Comparison of ENCODE assay signal across 1 cellular context in the genomic region with DNA sequence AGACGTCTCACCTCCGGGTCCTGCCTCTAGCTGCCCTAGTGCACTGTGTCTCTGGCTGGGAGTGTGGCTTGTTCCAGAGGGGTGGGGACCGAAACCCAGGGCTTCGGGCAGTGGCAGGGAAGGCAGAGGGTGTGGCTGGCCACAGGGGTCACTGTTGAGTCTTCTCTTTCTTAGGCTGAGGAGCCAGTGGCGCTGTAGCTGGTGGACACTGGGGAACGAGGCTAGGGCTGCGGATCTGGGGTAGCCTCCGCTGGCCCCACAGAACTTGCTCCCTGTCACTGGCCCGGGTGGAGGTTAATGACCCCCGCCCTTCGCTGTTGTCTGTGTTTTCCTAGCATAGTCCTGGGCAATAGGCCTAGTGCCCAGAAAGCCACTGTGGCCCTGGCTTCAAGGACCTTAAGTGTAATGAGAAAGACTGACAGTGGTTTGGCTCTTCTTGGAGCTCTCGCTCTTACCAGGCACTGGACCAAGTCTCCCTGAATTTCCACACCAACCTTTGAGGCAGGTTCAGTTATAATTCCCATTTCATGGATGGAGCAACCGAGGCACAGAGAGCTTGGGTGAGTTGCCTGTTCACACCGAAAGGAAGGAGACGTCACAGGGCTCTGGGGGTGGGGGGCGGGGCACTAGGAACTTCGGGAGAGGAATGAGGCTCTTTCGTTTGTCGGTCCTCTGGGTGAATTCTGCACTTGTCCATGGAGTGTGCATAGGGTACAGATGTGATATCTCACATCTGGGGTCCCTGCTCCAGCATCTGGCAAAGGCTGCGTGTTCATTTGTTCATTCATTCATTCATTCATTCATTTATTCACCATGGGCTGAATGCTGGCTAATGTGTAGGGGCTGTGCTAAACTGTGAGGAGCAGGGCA.
TF ChIP-seq lines count a peak whose summit lies in the region.

No MANE protein-coding gene starts in this region.

TF ChIP-seq in K562, 482 proteins besides CTCF, POLR2A, EP300 and RAD21 (continued from another document and continues in another):
- TF ChIP-seq RERE (CRISPR knock-in tag; IDR thresholded peaks at IDR 0.05; ENCODE audit: borderline replicate concordance) (no peak), ATF1 (CRISPR knock-in tag; IDR thresholded peaks at IDR 0.05) (no peak), ATF1 (tag; IDR thresholded peaks at IDR 0.05) (peak; percentile 66), ZNF398 (CRISPR knock-in tag; IDR thresholded peaks at IDR 0.05) (no peak), MNT (conservative IDR thresholded peaks at IDR 0.05) (0 out of 4 replicates have a peak, but pooled peaks of 1 of the 2 experiments have one; percentile 26), E2F1 (CRISPR knock-in tag; IDR thresholded peaks at IDR 0.05) (no peak), MCM7 (IDR thresholded peaks at IDR 0.05) (no peak), ZNF586 (CRISPR knock-in tag; conservative IDR thresholded peaks at IDR 0.05) (no peak), HINFP (tag; conservative IDR thresholded peaks at IDR 0.05; ENCODE audit: low read depth) (no peak), TAF7 (tag; IDR thresholded peaks at IDR 0.05) (no peak), PTBP1 (IDR thresholded peaks at IDR 0.05; ENCODE audit: low read depth, low read length) (no peak), ZNF766 (CRISPR knock-in tag; conservative IDR thresholded peaks at IDR 0.05) (no peak), ZNF785 (CRISPR knock-in tag; IDR thresholded peaks at IDR 0.05) (no peak), EGR1 (conservative IDR thresholded peaks at IDR 0.05) (peak; percentile 59), TOE1 (IDR thresholded peaks at IDR 0.05; ENCODE audit: borderline replicate concordance) (0 out of 2 replicates have a peak, but pooled peaks have one; percentile 28), TOE1 (CRISPR knock-in tag; IDR thresholded peaks at IDR 0.05; ENCODE audit: borderline replicate concordance, low read depth) (no peak), HMGXB4 (CRISPR knock-in tag; IDR thresholded peaks at IDR 0.05) (no peak), ZFX (CRISPR knock-in tag; IDR thresholded peaks at IDR 0.05) (no peak), BMI1 (IDR thresholded peaks at IDR 0.05; ENCODE audit: low read length) (no peak), FOXM1 (IDR thresholded peaks at IDR 0.05; ENCODE audit: low read depth) (no peak), FOXM1 (CRISPR knock-in tag; IDR thresholded peaks at IDR 0.05; ENCODE audit: low read depth) (no peak), ZNF696 (CRISPR knock-in tag; conservative IDR thresholded peaks at IDR 0.05) (no peak), ZNF57 (CRISPR knock-in tag; IDR thresholded peaks at IDR 0.05) (no peak), SOX6 (IDR thresholded peaks at IDR 0.05) (peak; percentile 16; the same call in 1 of the 2 replicates), ZNF354B (CRISPR knock-in tag; IDR thresholded peaks at IDR 0.05) (no peak), ARHGAP35 (IDR thresholded peaks at IDR 0.05; ENCODE audit: partially characterized antibody) (no peak), NBN (IDR thresholded peaks at IDR 0.05; ENCODE audit: low read depth) (no peak), ZKSCAN3 (CRISPR knock-in tag; IDR thresholded peaks at IDR 0.05) (no peak), NRF1 (conservative IDR thresholded peaks at IDR 0.05 in 1 of 2, IDR thresholded peaks at IDR 0.05 in 1 of 2) (0 out of 4 replicates have a peak, but pooled peaks of 1 of the 2 experiments have one; percentile 15), NCOA1 (IDR thresholded peaks at IDR 0.05; ENCODE audit: low read depth) (no peak), ZNF717 (CRISPR knock-in tag; IDR thresholded peaks at IDR 0.05) (no peak), CBX8 (IDR thresholded peaks at IDR 0.05; ENCODE audit: borderline replicate concordance, extremely low read depth, low read depth, low read length, poor library complexity, severe bottlenecking) (no peak)
- TF ChIP-seq, protein P1, sequence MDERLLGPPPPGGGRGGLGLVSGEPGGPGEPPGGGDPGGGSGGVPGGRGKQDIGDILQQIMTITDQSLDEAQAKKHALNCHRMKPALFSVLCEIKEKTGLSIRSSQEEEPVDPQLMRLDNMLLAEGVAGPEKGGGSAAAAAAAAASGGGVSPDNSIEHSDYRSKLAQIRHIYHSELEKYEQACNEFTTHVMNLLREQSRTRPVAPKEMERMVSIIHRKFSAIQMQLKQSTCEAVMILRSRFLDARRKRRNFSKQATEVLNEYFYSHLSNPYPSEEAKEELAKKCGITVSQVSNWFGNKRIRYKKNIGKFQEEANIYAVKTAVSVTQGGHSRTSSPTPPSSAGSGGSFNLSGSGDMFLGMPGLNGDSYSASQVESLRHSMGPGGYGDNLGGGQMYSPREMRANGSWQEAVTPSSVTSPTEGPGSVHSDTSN (CRISPR knock-in tag; IDR thresholded peaks at IDR 0.05; ENCODE audit: low read depth), result no peak
- TF ChIP-seq, protein P1 (tag; conservative IDR thresholded peaks at IDR 0.05; ENCODE audit: low read depth), result no peak
- TF ChIP-seq, protein P2, sequence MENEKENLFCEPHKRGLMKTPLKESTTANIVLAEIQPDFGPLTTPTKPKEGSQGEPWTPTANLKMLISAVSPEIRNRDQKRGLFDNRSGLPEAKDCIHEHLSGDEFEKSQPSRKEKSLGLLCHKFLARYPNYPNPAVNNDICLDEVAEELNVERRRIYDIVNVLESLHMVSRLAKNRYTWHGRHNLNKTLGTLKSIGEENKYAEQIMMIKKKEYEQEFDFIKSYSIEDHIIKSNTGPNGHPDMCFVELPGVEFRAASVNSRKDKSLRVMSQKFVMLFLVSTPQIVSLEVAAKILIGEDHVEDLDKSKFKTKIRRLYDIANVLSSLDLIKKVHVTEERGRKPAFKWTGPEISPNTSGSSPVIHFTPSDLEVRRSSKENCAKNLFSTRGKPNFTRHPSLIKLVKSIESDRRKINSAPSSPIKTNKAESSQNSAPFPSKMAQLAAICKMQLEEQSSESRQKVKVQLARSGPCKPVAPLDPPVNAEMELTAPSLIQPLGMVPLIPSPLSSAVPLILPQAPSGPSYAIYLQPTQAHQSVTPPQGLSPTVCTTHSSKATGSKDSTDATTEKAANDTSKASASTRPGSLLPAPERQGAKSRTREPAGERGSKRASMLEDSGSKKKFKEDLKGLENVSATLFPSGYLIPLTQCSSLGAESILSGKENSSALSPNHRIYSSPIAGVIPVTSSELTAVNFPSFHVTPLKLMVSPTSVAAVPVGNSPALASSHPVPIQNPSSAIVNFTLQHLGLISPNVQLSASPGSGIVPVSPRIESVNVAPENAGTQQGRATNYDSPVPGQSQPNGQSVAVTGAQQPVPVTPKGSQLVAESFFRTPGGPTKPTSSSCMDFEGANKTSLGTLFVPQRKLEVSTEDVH (IDR thresholded peaks at IDR 0.05; ENCODE audit: low read depth, partially characterized antibody), result no peak
- TF ChIP-seq, protein P3, sequence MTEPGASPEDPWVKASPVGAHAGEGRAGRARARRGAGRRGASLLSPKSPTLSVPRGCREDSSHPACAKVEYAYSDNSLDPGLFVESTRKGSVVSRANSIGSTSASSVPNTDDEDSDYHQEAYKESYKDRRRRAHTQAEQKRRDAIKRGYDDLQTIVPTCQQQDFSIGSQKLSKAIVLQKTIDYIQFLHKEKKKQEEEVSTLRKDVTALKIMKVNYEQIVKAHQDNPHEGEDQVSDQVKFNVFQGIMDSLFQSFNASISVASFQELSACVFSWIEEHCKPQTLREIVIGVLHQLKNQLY (CRISPR knock-in tag; conservative IDR thresholded peaks at IDR 0.05), result no peak
